25 cellular contexts compared by ENCODE assay signal in the genomic region with DNA sequence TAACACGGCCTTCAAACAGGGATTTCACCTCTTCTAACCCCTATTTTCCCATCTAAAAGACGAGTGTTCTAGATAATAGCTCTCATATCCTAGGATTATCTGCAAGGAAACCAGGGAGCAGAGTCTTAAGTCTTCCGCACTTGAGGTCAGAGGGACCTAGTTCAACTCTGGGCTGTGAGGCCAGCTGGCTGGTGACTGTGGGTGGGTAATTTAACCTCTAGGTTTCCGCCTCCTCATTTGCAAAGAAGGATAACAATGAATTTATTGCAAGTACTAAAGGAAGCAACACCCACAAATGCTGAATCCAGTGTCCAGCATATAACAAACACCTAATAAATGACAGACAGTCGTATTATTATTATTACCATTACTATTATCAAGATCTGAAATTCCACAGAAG.
"Had no signal": no experiment of that assay in that cellular context is flagged by ENCODE, and none has a peak within 500 bp of the region (broad histone marks: within the 10 kb centered on the region; RNA-seq: fewer than 3 reads in every experiment).

No MANE protein-coding gene starts in this region.

- H2AFZ ChIP-seq: parathyroid adenoma had no signal

- FAIRE-seq: small intestine had no signal

- H3K27me3 ChIP-seq: body of pancreas, cardiac muscle cell, foreskin keratinocyte, stomach, suprapubic skin, tibial nerve had no signal

- H3K27ac ChIP-seq: body of pancreas, cardiac muscle cell, foreskin keratinocyte, parathyroid adenoma, suprapubic skin had no signal

- H3K36me3 Mint-ChIP-seq: natural killer cell treated with Interleukin-12 subunit alpha and Interleukin-12 subunit beta and Interleukin-15 and Interleukin-18, amount 100 ng/mL, for 72 hours; stimulated activated effector memory CD8-positive, alpha-beta T cell treated with anti-CD3 and anti-CD28 coated beads, Interleukin-12 subunit alpha, Interleukin-12 subunit beta, amount 100 ng/mL, for 72 hours had no signal

- DNase-seq: activated CD4-positive, alpha-beta memory T cell treated with anti-CD3 and anti-CD28 coated beads, Interleukin-2, amount 10 ng/mL, durations not matched to agents 7 days and 5 days; activated CD4-positive, alpha-beta T cell treated with anti-CD3 and anti-CD28 coated beads, Interleukin-2, amount 10 ng/mL, durations not matched to agents 24 days and 14 days; activated effector memory CD4-positive, alpha-beta T cell treated with anti-CD3 and anti-CD28 coated beads, Interleukin-2, amount 50 U/mL, for 16 hours; activated naive CD4-positive, alpha-beta T cell treated with anti-CD3 and anti-CD28 coated beads, Interleukin-2, amount 50 U/mL, for 16 hours; activated naive CD8-positive, alpha-beta T cell treated with anti-CD3 and anti-CD28 coated beads, Interleukin-2, amount 50 U/mL, for 24 hours; activated T-cell treated with anti-CD3 and anti-CD28 coated beads for 4 hours; body of pancreas; cortex of kidney; erythroblast; foreskin keratinocyte; left ventricle myocardium superior; small intestine; stimulated activated CD4-positive, alpha-beta T cell treated with anti-CD3 and anti-CD28 coated beads, Interleukin-2, amount 100 ng/mL, for 24 hours; stomach; SW 1271; T-helper 17 cell had no signal

- H3K79me2 ChIP-seq: parathyroid adenoma had no signal

- H3K27me3 Mint-ChIP-seq: activated CD4-positive, alpha-beta memory T cell treated with anti-CD3 and anti-CD28 coated beads, Interleukin-2, amount 10 ng/mL, durations not matched to agents 7 days and 5 days; activated CD4-positive, alpha-beta T cell treated with anti-CD3 and anti-CD28 coated beads, Interleukin-2, amount 10 ng/mL, durations not matched to agents 24 days and 14 days; activated naive CD8-positive, alpha-beta T cell treated with anti-CD3 and anti-CD28 coated beads, Interleukin-2, amount 50 U/mL, for 24 hours; natural killer cell treated with Interleukin-12 subunit alpha and Interleukin-12 subunit beta and Interleukin-15 and Interleukin-18, amount 100 ng/mL, for 72 hours; T-helper 17 cell had no signal

- H3K4me3 ChIP-seq: body of pancreas, cardiac muscle cell, stomach, suprapubic skin, tibial nerve had no signal

- H3K9ac ChIP-seq: parathyroid adenoma had no signal

- H3K9me3 ChIP-seq: body of pancreas, stomach, suprapubic skin, tibial nerve had no signal

- ATAC-seq: activated CD4-positive, CD25-positive, alpha-beta regulatory T cell treated with anti-CD3 and anti-CD28 coated beads, Interleukin-2, amount 50 U/mL, for 24 hours; activated naive CD8-positive, alpha-beta T cell treated with anti-CD3 and anti-CD28 coated beads, Interleukin-2, amount 50 U/mL, for 24 hours; body of pancreas; foreskin keratinocyte; left ventricle myocardium superior; natural killer cell treated with Interleukin-12 subunit alpha and Interleukin-12 subunit beta and Interleukin-15 and Interleukin-18, amount 100 ng/mL, for 72 hours; sciatic nerve; stimulated activated effector memory CD8-positive, alpha-beta T cell treated with anti-CD3 and anti-CD28 coated beads, Interleukin-12 subunit alpha, Interleukin-12 subunit beta, amount 100 ng/mL, for 72 hours; T-helper 17 cell had no signal

- H3K9me3 Mint-ChIP-seq: natural killer cell treated with Interleukin-12 subunit alpha and Interleukin-12 subunit beta and Interleukin-15 and Interleukin-18, amount 100 ng/mL, for 72 hours had no signal

- H3K4me1 ChIP-seq: parathyroid adenoma had no signal

- H3K4me3 Mint-ChIP-seq: activated CD4-positive, alpha-beta memory T cell treated with anti-CD3 and anti-CD28 coated beads, Interleukin-2, amount 10 ng/mL, durations not matched to agents 7 days and 5 days; activated CD4-positive, alpha-beta T cell treated with anti-CD3 and anti-CD28 coated beads, Interleukin-2, amount 10 ng/mL, durations not matched to agents 24 days and 14 days; activated naive CD8-positive, alpha-beta T cell treated with anti-CD3 and anti-CD28 coated beads, Interleukin-2, amount 50 U/mL, for 24 hours; memory B cell; natural killer cell treated with Interleukin-12 subunit alpha and Interleukin-12 subunit beta and Interleukin-15 and Interleukin-18, amount 100 ng/mL, for 72 hours; stimulated activated effector memory CD8-positive, alpha-beta T cell treated with anti-CD3 and anti-CD28 coated beads, Interleukin-12 subunit alpha, Interleukin-12 subunit beta, amount 100 ng/mL, for 72 hours; T-helper 17 cell had no signal

- H3K36me3 ChIP-seq: cardiac muscle cell, stomach, suprapubic skin, tibial nerve had no signal

- H3K27ac Mint-ChIP-seq: activated CD4-positive, alpha-beta memory T cell treated with anti-CD3 and anti-CD28 coated beads, Interleukin-2, amount 10 ng/mL, durations not matched to agents 7 days and 5 days; activated CD4-positive, alpha-beta T cell treated with anti-CD3 and anti-CD28 coated beads, Interleukin-2, amount 10 ng/mL, durations not matched to agents 24 days and 14 days; activated naive CD8-positive, alpha-beta T cell treated with anti-CD3 and anti-CD28 coated beads, Interleukin-2, amount 50 U/mL, for 24 hours; memory B cell; natural killer cell treated with Interleukin-12 subunit alpha and Interleukin-12 subunit beta and Interleukin-15 and Interleukin-18, amount 100 ng/mL, for 72 hours; stimulated activated effector memory CD8-positive, alpha-beta T cell treated with anti-CD3 and anti-CD28 coated beads, Interleukin-12 subunit alpha, Interleukin-12 subunit beta, amount 100 ng/mL, for 72 hours; T-helper 17 cell had no signal
